21 cellular contexts compared by ENCODE assay signal in genomic region chr3:132325103-132325606, GRCh38. TPM values are rescaled to one million over a fixed set of nuclear protein-coding genes. Genes with fewer than 3 reads are reported as not detected.
DNase-seq lines count a peak whose midpoint lies in the region; ATAC-seq and TF ChIP-seq lines count a peak whose summit lies in the region.
"Had no signal": no experiment of that assay in that cellular context is flagged by ENCODE, and none has a peak within 500 bp of the region (broad histone marks: within the 10 kb centered on the region; RNA-seq: fewer than 3 reads in every experiment).

No MANE protein-coding gene starts in this region.

- no peaks in the 10 kb centered on the region for H3K27me3 Mint-ChIP-seq in progenitor cell of endocrine pancreas
- H3K27me3 Mint-ChIP-seq in activated CD4-positive, alpha-beta memory T cell treated with anti-CD3 and anti-CD28 coated beads for 36 hours, result peaks cover 3% of the 10 kb centered on the region

- H3K9me3 Mint-ChIP-seq in progenitor cell of endocrine pancreas (ENCODE audit: low read depth), result no peaks in the 10 kb centered on the region
- no peaks in the 10 kb centered on the region for H3K9me3 Mint-ChIP-seq in activated CD4-positive, alpha-beta memory T cell treated with anti-CD3 and anti-CD28 coated beads for 36 hours
- H3K9me3 Mint-ChIP-seq: activated CD4-positive, alpha-beta T cell treated with anti-CD3 and anti-CD28 coated beads, Interleukin-2, amount 10 ng/mL, durations not matched to agents 7 days and 5 days had no signal

- no peaks in the 10 kb centered on the region for H3F3A ChIP-seq in DOHH2 (ENCODE audit: control insufficient read depth, insufficient read depth)

- peaks cover 20% of the 10 kb centered on the region for H3K4me1 Mint-ChIP-seq in progenitor cell of endocrine pancreas (ENCODE audit: low read depth)
- H3K4me1 Mint-ChIP-seq in activated CD4-positive, alpha-beta memory T cell treated with anti-CD3 and anti-CD28 coated beads for 36 hours (ENCODE audit: low read depth), result no peaks in the 10 kb centered on the region
- H3K4me1 Mint-ChIP-seq: activated CD4-positive, alpha-beta T cell treated with anti-CD3 and anti-CD28 coated beads, Interleukin-2, amount 10 ng/mL, durations not matched to agents 7 days and 5 days had no signal

- CTCF ChIA-PET in activated CD4-positive, alpha-beta memory T cell treated with anti-CD3 and anti-CD28 coated beads for 36 hours (lab: Charles Lee), result interaction anchor here (0.6 kb wide), 1 partner anchor 19 kb away, joined by 3 read pairs; no protein-coding TSS in a partner anchor

- no peaks in the 10 kb centered on the region for H3K79me2 ChIP-seq in DOHH2 (ENCODE audit: control insufficient read depth, low read length)

- ATAC-seq in GM19397 (IDR thresholded peaks at IDR 0.05; ENCODE audit: unreplicated experiment), result peak; percentile 35
- ATAC-seq: foreskin keratinocyte, right lobe of liver had no signal

- peak overlapping the region; percentile 76 for H3K27ac Mint-ChIP-seq in progenitor cell of endocrine pancreas
- no peak overlapping the region for H3K27ac Mint-ChIP-seq in activated CD4-positive, alpha-beta memory T cell treated with anti-CD3 and anti-CD28 coated beads for 36 hours
- H3K27ac Mint-ChIP-seq: activated CD4-positive, alpha-beta T cell treated with anti-CD3 and anti-CD28 coated beads, Interleukin-2, amount 10 ng/mL, durations not matched to agents 7 days and 5 days had no signal

- H3K4me3 ChIP-seq in DOHH2 (ENCODE audit: low read length), result peak overlapping the region; percentile 35
- H3K4me3 ChIP-seq in epithelial cell of esophagus (ENCODE audit: low read length), result no peak overlapping the region
- H3K4me3 ChIP-seq: right lobe of liver had no signal

- H3K36me3 ChIP-seq in DOHH2 (ENCODE audit: control insufficient read depth, low read length), result no peaks in the 10 kb centered on the region
- H3K36me3 ChIP-seq: right lobe of liver had no signal

- peak; percentile 42 for DNase-seq in epithelial cell of esophagus (ENCODE audit: low read depth)
- no peak for DNase-seq in progenitor cell of endocrine pancreas (ENCODE audit: low spot score, unreplicated experiment)
- no peak for DNase-seq in activated CD4-positive, alpha-beta memory T cell treated with anti-CD3 and anti-CD28 coated beads for 36 hours
- DNase-seq in SHP77 (lab: John Stamatoyannopoulos, UW), result no peak
- no peak for DNase-seq in Kasumi-1 (lab: John Stamatoyannopoulos, UW)
- no peak for DNase-seq in HT-29 (ENCODE audit: low spot score)
- DNase-seq: activated CD4-positive, alpha-beta T cell treated with anti-CD3 and anti-CD28 coated beads, Interleukin-2, amount 10 ng/mL, durations not matched to agents 7 days and 5 days; activated CD8-positive, alpha-beta memory T cell treated with anti-CD3 and anti-CD28 coated beads, Interleukin-2, amount 50 U/mL, for 48 hours; activated effector memory CD4-positive, alpha-beta T cell treated with anti-CD3 and anti-CD28 coated beads, Interleukin-2, amount 50 U/mL, for 16 hours; dermis blood vessel endothelial cell; foreskin keratinocyte; GF-D8; hippocampal formation; NCI-H1436 treated with DMSO at 0.1 percent for 48 hours; NCI-H69; right lobe of liver; SIG-M5; stimulated activated CD4-positive, alpha-beta T cell treated with anti-CD3 and anti-CD28 coated beads, Interleukin-15, amount 100 ng/mL, for 24 hours had no signal

- no peaks in the 10 kb centered on the region for H3K9me2 ChIP-seq in DOHH2 (replicated peaks; ENCODE audit: control insufficient read depth, low read length)

- peak overlapping the region; percentile 43 for H3K27ac ChIP-seq in DOHH2 (ENCODE audit: low read depth, low read length)
- H3K27ac ChIP-seq: foreskin keratinocyte, right lobe of liver had no signal

- no peaks in the 10 kb centered on the region for H3K9me3 ChIP-seq in DOHH2 (ENCODE audit: control insufficient read depth, insufficient read depth, low read length)
- H3K9me3 ChIP-seq: right lobe of liver had no signal

- H4K20me1 ChIP-seq in DOHH2 (ENCODE audit: control insufficient read depth, insufficient read depth, low read depth, low read length), result no peaks in the 10 kb centered on the region

- POLR2A ChIA-PET in activated CD4-positive, alpha-beta memory T cell treated with anti-CD3 and anti-CD28 coated beads for 36 hours (lab: Charles Lee), result no interaction called here

- H3K4me3 Mint-ChIP-seq in progenitor cell of endocrine pancreas (ENCODE audit: low read depth), result no peak overlapping the region
- H3K4me3 Mint-ChIP-seq in activated CD4-positive, alpha-beta memory T cell treated with anti-CD3 and anti-CD28 coated beads for 36 hours, result no peak overlapping the region
- H3K4me3 Mint-ChIP-seq: activated CD4-positive, alpha-beta T cell treated with anti-CD3 and anti-CD28 coated beads, Interleukin-2, amount 10 ng/mL, durations not matched to agents 7 days and 5 days had no signal

- intact Hi-C loops in activated CD4-positive, alpha-beta memory T cell treated with anti-CD3 and anti-CD28 coated beads for 36 hours (cut with micrococcal nuclease), result no loop called here

- peak overlapping the region; percentile 60 for H3K4me2 ChIP-seq in DOHH2 (ENCODE audit: low read length)

- no peaks in the 10 kb centered on the region for H3K36me3 Mint-ChIP-seq in progenitor cell of endocrine pancreas (ENCODE audit: insufficient read depth)
- H3K36me3 Mint-ChIP-seq in activated CD4-positive, alpha-beta memory T cell treated with anti-CD3 and anti-CD28 coated beads for 36 hours, result no peaks in the 10 kb centered on the region

- TF ChIP-seq CTCF in DOHH2 (IDR thresholded peaks at IDR 0.05; ENCODE audit: low read depth, low read length, poor library complexity, severe bottlenecking), result no peak
- TF ChIP-seq CTCF in epithelial cell of esophagus (IDR thresholded peaks at IDR 0.05; ENCODE audit: insufficient read depth, low read depth, low read length, missing control alignments), result no peak
- no peak for TF ChIP-seq CTCF in progenitor cell of endocrine pancreas (IDR thresholded peaks at IDR 0.05; ENCODE audit: unreplicated experiment)

- peaks cover 21% of the 10 kb centered on the region for H3K4me1 ChIP-seq in DOHH2 (ENCODE audit: control insufficient read depth, low read length)
- H3K4me1 ChIP-seq: foreskin keratinocyte, right lobe of liver had no signal

- H3K27me3 ChIP-seq in DOHH2 (ENCODE audit: control insufficient read depth, low read length), result no peaks in the 10 kb centered on the region
- H3K27me3 ChIP-seq: right lobe of liver had no signal

RNA-seq across cellular contexts. Expression of gene ACP3, which starts 7.9 kb away (rescaled TPM):
- 8.1 and 9.1 TPM in 2 replicates for total RNA-seq in progenitor cell of endocrine pancreas
- total RNA-seq in activated CD4-positive, alpha-beta memory T cell treated with anti-CD3 and anti-CD28 coated beads for 36 hours, result not detected
- 2.8 and 4.0 TPM in 2 replicates for total RNA-seq in HT-29 (2014; rRNA removed; shearing (Covaris generic))
- total RNA-seq: activated CD4-positive, alpha-beta T cell treated with anti-CD3 and anti-CD28 coated beads, Interleukin-2, amount 10 ng/mL, durations not matched to agents 7 days and 5 days; dermis blood vessel endothelial cell; T-helper 1 cell treated with Interleukin-12 subunit alpha and Interleukin-12 subunit beta and Interleukin-4 antibody, amounts not matched to agents 30 ng/mL and 1 ng/mL, for 36 hours had no signal
